Comparison of ENCODE assay signal across 10 cellular contexts in the genomic region with DNA sequence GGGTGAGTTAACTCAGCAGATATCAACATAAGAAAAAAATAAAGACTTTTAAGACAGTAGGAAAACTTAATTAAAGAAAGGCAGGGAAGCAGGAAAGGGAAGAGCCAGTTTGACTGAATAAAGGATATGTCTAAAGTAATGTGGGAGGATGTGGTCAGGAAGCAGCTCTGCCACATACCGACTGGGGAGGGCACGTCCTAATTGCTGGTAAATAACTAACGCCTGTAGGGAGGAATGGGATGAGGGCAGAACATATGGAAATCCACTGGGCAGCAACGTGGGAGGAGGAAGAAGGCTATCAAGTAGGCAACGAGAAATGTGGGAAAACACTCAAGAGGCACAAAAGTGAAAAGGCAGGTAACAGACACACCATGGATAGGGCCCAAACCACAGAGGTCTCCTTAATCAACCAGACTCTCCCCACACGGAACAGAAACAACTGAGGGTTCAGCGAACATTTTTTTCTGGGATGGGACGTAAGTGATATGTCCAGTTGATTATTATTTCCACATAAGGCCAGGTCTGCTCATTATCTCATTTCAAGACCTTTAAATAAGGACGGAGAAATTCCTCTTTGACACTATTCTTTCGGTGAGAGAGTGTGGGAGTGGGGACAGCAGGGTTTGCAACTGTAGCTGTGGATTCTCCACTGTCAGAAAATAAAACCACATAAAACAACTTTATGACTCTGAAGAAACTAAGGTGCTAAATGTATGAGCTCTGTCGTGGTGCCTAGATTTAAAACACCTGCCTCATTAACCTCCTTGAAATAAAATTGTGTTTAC. TPM values are rescaled to one million over a fixed set of nuclear protein-coding genes. Genes with fewer than 3 reads are reported as not detected.
A peak's percentile ranks its signal among the peaks of the same experiment; 100 is the strongest.
DNase-seq lines count a peak whose midpoint lies in the region; ATAC-seq and FAIRE-seq lines count a peak whose summit lies in the region.
"Had no signal": no experiment of that assay in that cellular context is flagged by ENCODE, and none has a peak within 500 bp of the region (broad histone marks: within the 10 kb centered on the region; RNA-seq: fewer than 3 reads in every experiment).

No MANE protein-coding gene starts in this region.

- peaks cover 38% of the 10 kb centered on the region for H3K4me1 Mint-ChIP-seq in activated naive CD4-positive, alpha-beta T cell treated with anti-CD3 and anti-CD28 coated beads for 36 hours (ENCODE audit: low read depth)

- DNase-seq in activated naive CD4-positive, alpha-beta T cell treated with anti-CD3 and anti-CD28 coated beads for 36 hours = no peak
- no peak for DNase-seq in activated naive CD4-positive, alpha-beta T cell treated with anti-CD3 and anti-CD28 coated beads, Interleukin-2, amount 50 U/mL, for 16 hours
- DNase-seq in SW480 (ENCODE audit: low spot score) = peak; percentile 68
- no peak for DNase-seq in stimulated activated naive CD8-positive, alpha-beta T cell treated with anti-CD3 and anti-CD28 coated beads, Interleukin-15, Interleukin-2, amounts not matched to agents 100 U/mL and 50 U/mL, for 24 hours
- no peak for DNase-seq in activated gamma-delta T cell treated with Interleukin-2 at 50 U/mL for 16 hours
- no peak for DNase-seq in HCEC 1CT
- no peak for DNase-seq in occipital lobe (lab: John Stamatoyannopoulos, UW)
- DNase-seq: activated effector memory CD4-positive, alpha-beta T cell treated with anti-CD3 and anti-CD28 coated beads, Interleukin-2, amount 50 U/mL, for 16 hours; T-helper 9 cell had no signal

- peak; percentile 33 for FAIRE-seq in endometrium (lab: Jason Lieb, UNC)

- peaks cover 61% of the 10 kb centered on the region for H3K36me3 Mint-ChIP-seq in activated naive CD4-positive, alpha-beta T cell treated with anti-CD3 and anti-CD28 coated beads for 36 hours (ENCODE audit: low read depth)

- no peaks in the 10 kb centered on the region for H3K9me3 Mint-ChIP-seq in activated naive CD4-positive, alpha-beta T cell treated with anti-CD3 and anti-CD28 coated beads for 36 hours

- H3K27me3 Mint-ChIP-seq in activated naive CD4-positive, alpha-beta T cell treated with anti-CD3 and anti-CD28 coated beads for 36 hours (ENCODE audit: low read depth) = no peaks in the 10 kb centered on the region

- CTCF ChIA-PET in activated naive CD4-positive, alpha-beta T cell treated with anti-CD3 and anti-CD28 coated beads for 36 hours (lab: Charles Lee) = no interaction called here

- ATAC-seq in stimulated activated naive CD8-positive, alpha-beta T cell treated with anti-CD3 and anti-CD28 coated beads, Interleukin-15, Interleukin-2, amounts not matched to agents 100 U/mL and 50 U/mL, for 24 hours = peak; percentile 72

- intact Hi-C loops in activated naive CD4-positive, alpha-beta T cell treated with anti-CD3 and anti-CD28 coated beads for 36 hours (cut with micrococcal nuclease) = loop anchor here (5.0 kb wide), 1 partner anchor 34 kb away; no protein-coding TSS in a partner anchor

- peak overlapping the region; percentile 54 for H3K27ac Mint-ChIP-seq in activated naive CD4-positive, alpha-beta T cell treated with anti-CD3 and anti-CD28 coated beads for 36 hours

- H3K4me3 Mint-ChIP-seq in activated naive CD4-positive, alpha-beta T cell treated with anti-CD3 and anti-CD28 coated beads for 36 hours = no peak overlapping the region

RNA-seq across cellular contexts. Expression of gene IARS1, which starts 17.1 kb away (rescaled TPM):
- total RNA-seq in activated naive CD4-positive, alpha-beta T cell treated with anti-CD3 and anti-CD28 coated beads for 36 hours = 100 to 1,000 TPM; 271 to 272 TPM
- total RNA-seq in occipital lobe = 154 TPM

RNA-seq across cellular contexts. Expression of gene NOL8, which starts 48.7 kb away (rescaled TPM):
- total RNA-seq in activated naive CD4-positive, alpha-beta T cell treated with anti-CD3 and anti-CD28 coated beads for 36 hours = 10 to 100 TPM; 41.0 to 46.2 TPM
- 18.2 TPM for total RNA-seq in occipital lobe

RNA-seq across cellular contexts. Expression of gene CENPP, which starts 49.3 kb away (rescaled TPM):
- total RNA-seq in activated naive CD4-positive, alpha-beta T cell treated with anti-CD3 and anti-CD28 coated beads for 36 hours = 10 to 100 TPM; 24.9 to 26.5 TPM
- total RNA-seq in occipital lobe = 8.6 TPM
